1 cellular context compared by ENCODE assay signal in the genomic region with DNA sequence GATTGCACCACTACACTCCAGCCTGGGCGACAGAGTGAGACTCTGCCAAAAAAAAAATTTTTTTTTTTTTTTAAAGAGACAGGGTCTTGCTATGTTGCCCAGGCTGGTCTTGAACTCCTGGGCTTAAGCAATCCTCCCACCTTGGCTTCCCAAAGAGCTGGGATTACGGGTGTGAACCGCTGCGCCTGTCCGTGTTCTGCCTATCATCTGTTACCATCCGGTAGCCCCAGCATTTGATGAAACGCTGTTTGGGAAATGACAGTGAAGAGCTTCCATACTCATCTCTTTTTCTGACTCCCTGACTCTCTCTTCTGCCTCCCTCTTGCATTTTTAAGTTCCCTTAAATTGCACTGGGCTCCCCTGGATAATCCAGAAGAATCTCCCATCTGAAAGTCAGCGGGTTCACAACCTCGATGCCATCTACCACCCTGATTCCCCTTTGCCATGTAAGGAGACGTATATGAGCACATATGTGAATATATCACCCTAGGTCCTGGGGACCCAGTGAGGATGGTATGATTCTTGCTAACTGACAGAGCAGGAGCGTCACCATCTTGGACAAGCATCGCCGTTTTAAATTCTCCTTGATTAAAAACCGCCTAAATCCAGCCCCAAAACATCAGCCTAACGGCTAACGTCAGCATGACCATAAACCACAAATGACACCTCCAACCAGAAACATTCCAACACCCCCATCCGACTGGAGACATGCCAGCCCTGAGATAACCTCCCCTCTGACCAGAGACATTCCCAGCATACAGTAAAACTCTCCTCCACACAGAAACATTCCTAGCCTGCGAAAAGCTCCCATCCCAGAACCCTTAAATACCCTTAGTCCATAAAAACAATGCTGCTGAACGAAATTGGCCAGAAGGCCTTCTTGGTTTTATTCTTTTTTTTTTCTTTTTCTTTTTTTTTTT.
A peak's percentile ranks its signal among the peaks of the same experiment; 100 is the strongest.
TF ChIP-seq lines count a peak whose summit lies in the region.

No MANE protein-coding gene starts in this region.

TF ChIP-seq in K562, 482 proteins besides CTCF, POLR2A, EP300 and RAD21 (continued from another document and continues in another):
- TF ChIP-seq, protein P1, sequence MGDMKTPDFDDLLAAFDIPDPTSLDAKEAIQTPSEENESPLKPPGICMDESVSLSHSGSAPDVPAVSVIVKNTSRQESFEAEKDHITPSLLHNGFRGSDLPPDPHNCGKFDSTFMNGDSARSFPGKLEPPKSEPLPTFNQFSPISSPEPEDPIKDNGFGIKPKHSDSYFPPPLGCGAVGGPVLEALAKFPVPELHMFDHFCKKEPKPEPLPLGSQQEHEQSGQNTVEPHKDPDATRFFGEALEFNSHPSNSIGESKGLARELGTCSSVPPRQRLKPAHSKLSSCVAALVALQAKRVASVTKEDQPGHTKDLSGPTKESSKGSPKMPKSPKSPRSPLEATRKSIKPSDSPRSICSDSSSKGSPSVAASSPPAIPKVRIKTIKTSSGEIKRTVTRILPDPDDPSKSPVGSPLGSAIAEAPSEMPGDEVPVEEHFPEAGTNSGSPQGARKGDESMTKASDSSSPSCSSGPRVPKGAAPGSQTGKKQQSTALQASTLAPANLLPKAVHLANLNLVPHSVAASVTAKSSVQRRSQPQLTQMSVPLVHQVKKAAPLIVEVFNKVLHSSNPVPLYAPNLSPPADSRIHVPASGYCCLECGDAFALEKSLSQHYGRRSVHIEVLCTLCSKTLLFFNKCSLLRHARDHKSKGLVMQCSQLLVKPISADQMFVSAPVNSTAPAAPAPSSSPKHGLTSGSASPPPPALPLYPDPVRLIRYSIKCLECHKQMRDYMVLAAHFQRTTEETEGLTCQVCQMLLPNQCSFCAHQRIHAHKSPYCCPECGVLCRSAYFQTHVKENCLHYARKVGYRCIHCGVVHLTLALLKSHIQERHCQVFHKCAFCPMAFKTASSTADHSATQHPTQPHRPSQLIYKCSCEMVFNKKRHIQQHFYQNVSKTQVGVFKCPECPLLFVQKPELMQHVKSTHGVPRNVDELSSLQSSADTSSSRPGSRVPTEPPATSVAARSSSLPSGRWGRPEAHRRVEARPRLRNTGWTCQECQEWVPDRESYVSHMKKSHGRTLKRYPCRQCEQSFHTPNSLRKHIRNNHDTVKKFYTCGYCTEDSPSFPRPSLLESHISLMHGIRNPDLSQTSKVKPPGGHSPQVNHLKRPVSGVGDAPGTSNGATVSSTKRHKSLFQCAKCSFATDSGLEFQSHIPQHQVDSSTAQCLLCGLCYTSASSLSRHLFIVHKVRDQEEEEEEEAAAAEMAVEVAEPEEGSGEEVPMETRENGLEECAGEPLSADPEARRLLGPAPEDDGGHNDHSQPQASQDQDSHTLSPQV (IDR thresholded peaks at IDR 0.05): peak; percentile 100
- TF ChIP-seq CBX1 (IDR thresholded peaks at IDR 0.05; ENCODE audit: low read depth) (no peak), ZEB2 (IDR thresholded peaks at IDR 0.05) (peak; percentile 78), NFRKB (IDR thresholded peaks at IDR 0.05; ENCODE audit: low read depth) (peak; percentile 68; the same call in 1 of the 2 replicates), ZNF134 (CRISPR knock-in tag; conservative IDR thresholded peaks at IDR 0.05) (peak; percentile 91), ZNF75A (CRISPR knock-in tag; IDR thresholded peaks at IDR 0.05) (peak; percentile 91), ERF (CRISPR knock-in tag; IDR thresholded peaks at IDR 0.05) (peak; percentile 99), KLF16 (IDR thresholded peaks at IDR 0.05) (peak; percentile 84), CBFA2T2 (conservative IDR thresholded peaks at IDR 0.05) (peak; percentile 59; the same call in 1 of the 2 replicates), ADNP (tag; IDR thresholded peaks at IDR 0.05) (peak; percentile 81), SETDB1 (IDR thresholded peaks at IDR 0.05; ENCODE audit: low read length) (no peak), ZNF384 (IDR thresholded peaks at IDR 0.05; ENCODE audit: low read depth, low read length) (peak; percentile 84), ZNF165 (CRISPR knock-in tag; IDR thresholded peaks at IDR 0.05; ENCODE audit: borderline replicate concordance) (peak; percentile 99), IFI16 (CRISPR knock-in tag; IDR thresholded peaks at IDR 0.05) (peak; percentile 93), CREB1 (IDR thresholded peaks at IDR 0.05) (peak; percentile 26; the same call in 1 of the 2 replicates), CREB1 (CRISPR knock-in tag; IDR thresholded peaks at IDR 0.05) (0 out of 2 replicates have a peak, but pooled peaks have one; percentile 53), PYGO2 (tag; IDR thresholded peaks at IDR 0.05) (peak; percentile 98), ZNF696 (CRISPR knock-in tag; conservative IDR thresholded peaks at IDR 0.05) (peak; percentile 90), CBFA2T3 (IDR thresholded peaks at IDR 0.05) (peak; percentile 81), RBFOX2 (IDR thresholded peaks at IDR 0.05; ENCODE audit: low read depth, low read length) (0 out of 2 replicates have a peak, but pooled peaks have one; percentile 24), CXXC5 (CRISPR knock-in tag; IDR thresholded peaks at IDR 0.05) (peak; percentile 97), ZC3H8 (IDR thresholded peaks at IDR 0.05) (0 out of 2 replicates have a peak, but pooled peaks have one; percentile 15), POLR2AphosphoS5 (IDR thresholded peaks at IDR 0.05; ENCODE audit: control insufficient read depth, insufficient read depth, low read depth, low read length) (peak; percentile 39; the same call in 1 of the 2 replicates), RAD51 (IDR thresholded peaks at IDR 0.05; ENCODE audit: borderline replicate concordance, low read depth) (no peak), ETV5 (CRISPR knock-in tag; IDR thresholded peaks at IDR 0.05; ENCODE audit: low read depth) (0 out of 2 replicates have a peak, but pooled peaks have one; percentile 29)
- TF ChIP-seq, protein P2, sequence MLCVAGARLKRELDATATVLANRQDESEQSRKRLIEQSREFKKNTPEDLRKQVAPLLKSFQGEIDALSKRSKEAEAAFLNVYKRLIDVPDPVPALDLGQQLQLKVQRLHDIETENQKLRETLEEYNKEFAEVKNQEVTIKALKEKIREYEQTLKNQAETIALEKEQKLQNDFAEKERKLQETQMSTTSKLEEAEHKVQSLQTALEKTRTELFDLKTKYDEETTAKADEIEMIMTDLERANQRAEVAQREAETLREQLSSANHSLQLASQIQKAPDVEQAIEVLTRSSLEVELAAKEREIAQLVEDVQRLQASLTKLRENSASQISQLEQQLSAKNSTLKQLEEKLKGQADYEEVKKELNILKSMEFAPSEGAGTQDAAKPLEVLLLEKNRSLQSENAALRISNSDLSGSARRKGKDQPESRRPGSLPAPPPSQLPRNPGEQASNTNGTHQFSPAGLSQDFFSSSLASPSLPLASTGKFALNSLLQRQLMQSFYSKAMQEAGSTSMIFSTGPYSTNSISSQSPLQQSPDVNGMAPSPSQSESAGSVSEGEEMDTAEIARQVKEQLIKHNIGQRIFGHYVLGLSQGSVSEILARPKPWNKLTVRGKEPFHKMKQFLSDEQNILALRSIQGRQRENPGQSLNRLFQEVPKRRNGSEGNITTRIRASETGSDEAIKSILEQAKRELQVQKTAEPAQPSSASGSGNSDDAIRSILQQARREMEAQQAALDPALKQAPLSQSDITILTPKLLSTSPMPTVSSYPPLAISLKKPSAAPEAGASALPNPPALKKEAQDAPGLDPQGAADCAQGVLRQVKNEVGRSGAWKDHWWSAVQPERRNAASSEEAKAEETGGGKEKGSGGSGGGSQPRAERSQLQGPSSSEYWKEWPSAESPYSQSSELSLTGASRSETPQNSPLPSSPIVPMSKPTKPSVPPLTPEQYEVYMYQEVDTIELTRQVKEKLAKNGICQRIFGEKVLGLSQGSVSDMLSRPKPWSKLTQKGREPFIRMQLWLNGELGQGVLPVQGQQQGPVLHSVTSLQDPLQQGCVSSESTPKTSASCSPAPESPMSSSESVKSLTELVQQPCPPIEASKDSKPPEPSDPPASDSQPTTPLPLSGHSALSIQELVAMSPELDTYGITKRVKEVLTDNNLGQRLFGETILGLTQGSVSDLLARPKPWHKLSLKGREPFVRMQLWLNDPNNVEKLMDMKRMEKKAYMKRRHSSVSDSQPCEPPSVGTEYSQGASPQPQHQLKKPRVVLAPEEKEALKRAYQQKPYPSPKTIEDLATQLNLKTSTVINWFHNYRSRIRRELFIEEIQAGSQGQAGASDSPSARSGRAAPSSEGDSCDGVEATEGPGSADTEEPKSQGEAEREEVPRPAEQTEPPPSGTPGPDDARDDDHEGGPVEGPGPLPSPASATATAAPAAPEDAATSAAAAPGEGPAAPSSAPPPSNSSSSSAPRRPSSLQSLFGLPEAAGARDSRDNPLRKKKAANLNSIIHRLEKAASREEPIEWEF (CRISPR knock-in tag; IDR thresholded peaks at IDR 0.05): peak; percentile 99
- TF ChIP-seq, protein P3, sequence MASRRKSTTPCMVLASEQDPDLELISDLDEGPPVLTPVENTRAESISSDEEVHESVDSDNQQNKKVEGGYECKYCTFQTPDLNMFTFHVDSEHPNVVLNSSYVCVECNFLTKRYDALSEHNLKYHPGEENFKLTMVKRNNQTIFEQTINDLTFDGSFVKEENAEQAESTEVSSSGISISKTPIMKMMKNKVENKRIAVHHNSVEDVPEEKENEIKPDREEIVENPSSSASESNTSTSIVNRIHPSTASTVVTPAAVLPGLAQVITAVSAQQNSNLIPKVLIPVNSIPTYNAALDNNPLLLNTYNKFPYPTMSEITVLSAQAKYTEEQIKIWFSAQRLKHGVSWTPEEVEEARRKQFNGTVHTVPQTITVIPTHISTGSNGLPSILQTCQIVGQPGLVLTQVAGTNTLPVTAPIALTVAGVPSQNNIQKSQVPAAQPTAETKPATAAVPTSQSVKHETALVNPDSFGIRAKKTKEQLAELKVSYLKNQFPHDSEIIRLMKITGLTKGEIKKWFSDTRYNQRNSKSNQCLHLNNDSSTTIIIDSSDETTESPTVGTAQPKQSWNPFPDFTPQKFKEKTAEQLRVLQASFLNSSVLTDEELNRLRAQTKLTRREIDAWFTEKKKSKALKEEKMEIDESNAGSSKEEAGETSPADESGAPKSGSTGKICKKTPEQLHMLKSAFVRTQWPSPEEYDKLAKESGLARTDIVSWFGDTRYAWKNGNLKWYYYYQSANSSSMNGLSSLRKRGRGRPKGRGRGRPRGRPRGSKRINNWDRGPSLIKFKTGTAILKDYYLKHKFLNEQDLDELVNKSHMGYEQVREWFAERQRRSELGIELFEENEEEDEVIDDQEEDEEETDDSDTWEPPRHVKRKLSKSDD (conservative IDR thresholded peaks at IDR 0.05; ENCODE audit: low read length): no peak
- TF ChIP-seq, protein P4, sequence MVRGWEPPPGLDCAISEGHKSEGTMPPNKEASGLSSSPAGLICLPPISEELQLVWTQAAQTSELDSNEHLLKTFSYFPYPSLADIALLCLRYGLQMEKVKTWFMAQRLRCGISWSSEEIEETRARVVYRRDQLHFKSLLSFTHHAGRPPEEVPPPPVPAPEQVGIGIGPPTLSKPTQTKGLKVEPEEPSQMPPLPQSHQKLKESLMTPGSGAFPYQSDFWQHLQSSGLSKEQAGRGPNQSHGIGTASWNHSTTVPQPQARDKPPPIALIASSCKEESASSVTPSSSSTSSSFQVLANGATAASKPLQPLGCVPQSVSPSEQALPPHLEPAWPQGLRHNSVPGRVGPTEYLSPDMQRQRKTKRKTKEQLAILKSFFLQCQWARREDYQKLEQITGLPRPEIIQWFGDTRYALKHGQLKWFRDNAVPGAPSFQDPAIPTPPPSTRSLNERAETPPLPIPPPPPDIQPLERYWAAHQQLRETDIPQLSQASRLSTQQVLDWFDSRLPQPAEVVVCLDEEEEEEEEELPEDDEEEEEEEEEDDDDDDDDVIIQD (CRISPR knock-in tag; IDR thresholded peaks at IDR 0.05): peak; percentile 98
- TF ChIP-seq, protein P5, sequence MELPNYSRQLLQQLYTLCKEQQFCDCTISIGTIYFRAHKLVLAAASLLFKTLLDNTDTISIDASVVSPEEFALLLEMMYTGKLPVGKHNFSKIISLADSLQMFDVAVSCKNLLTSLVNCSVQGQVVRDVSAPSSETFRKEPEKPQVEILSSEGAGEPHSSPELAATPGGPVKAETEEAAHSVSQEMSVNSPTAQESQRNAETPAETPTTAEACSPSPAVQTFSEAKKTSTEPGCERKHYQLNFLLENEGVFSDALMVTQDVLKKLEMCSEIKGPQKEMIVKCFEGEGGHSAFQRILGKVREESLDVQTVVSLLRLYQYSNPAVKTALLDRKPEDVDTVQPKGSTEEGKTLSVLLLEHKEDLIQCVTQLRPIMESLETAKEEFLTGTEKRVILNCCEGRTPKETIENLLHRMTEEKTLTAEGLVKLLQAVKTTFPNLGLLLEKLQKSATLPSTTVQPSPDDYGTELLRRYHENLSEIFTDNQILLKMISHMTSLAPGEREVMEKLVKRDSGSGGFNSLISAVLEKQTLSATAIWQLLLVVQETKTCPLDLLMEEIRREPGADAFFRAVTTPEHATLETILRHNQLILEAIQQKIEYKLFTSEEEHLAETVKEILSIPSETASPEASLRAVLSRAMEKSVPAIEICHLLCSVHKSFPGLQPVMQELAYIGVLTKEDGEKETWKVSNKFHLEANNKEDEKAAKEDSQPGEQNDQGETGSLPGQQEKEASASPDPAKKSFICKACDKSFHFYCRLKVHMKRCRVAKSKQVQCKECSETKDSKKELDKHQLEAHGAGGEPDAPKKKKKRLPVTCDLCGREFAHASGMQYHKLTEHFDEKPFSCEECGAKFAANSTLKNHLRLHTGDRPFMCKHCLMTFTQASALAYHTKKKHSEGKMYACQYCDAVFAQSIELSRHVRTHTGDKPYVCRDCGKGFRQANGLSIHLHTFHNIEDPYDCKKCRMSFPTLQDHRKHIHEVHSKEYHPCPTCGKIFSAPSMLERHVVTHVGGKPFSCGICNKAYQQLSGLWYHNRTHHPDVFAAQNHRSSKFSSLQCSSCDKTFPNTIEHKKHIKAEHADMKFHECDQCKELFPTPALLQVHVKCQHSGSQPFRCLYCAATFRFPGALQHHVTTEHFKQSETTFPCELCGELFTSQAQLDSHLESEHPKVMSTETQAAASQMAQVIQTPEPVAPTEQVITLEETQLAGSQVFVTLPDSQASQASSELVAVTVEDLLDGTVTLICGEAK (IDR thresholded peaks at IDR 0.05): 0 out of 2 replicates have a peak, but pooled peaks have one; percentile 31
- TF ChIP-seq, protein P5 (CRISPR knock-in tag; IDR thresholded peaks at IDR 0.05): no peak
